In the genomic region with DNA sequence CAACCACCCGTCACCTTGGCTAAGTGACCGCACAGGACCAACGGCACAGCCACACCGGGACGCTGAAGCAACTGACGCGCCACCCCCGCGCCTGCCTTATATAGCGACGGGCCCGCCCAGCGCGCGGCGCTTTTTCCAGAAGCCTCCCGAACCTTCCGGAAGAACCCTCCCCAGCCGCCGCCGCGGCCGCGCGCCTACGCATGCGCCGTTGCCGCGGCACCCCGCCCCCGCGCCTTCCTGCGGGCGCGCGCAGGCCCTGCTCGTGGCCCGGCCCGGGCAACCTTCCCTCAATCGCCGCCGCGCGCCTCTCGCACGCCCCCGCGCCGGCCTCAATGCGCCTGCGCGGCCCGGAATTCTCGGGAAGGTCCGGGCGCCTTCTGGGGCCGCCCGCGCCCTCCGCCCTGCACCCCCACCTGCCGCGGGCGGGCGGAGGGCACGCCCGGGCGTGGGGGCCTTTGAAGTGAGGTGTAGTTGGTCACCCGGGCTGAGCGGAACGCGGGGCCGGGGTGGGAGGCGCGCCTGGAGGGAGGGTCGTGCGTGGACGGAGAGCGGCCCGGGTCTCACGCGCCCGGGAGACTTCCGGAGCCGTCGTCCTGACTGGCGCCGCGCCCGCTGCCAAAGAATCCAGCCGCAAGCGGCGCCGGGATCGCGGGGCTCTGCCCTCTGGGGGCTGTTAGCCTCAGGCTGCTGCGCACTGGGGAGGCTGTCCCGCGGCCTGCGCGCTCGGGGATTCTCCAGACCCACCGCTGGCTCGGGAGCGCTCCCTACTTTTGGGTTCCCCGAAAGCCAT, we compare ENCODE assay signal across 8 cellular contexts. TPM values are rescaled to one million over a fixed set of nuclear protein-coding genes. Genes with fewer than 3 reads are reported as not detected.
DNase-seq lines count a peak whose midpoint lies in the region; ATAC-seq and FAIRE-seq lines count a peak whose summit lies in the region.

A gene (minus strand): TSS at position 73 of the 790 bp plus-strand sequence. CDS start 666 bp downstream, outside the sequence.

- H4K8ac ChIP-seq in mesendoderm (ENCODE audit: low read depth, low read length) = peak within 1 kb of the TSS; percentile 98

- H3K4ac ChIP-seq in mesendoderm (ENCODE audit: low read depth, low read length) = peak within 1 kb of the TSS; percentile 100

- peak; percentile 92 for DNase-seq in COLO829 (ENCODE audit: low spot score)
- DNase-seq in HTR-8/SVneo (ENCODE audit: insufficient read length, low spot score) = peak; percentile 92
- peak; percentile 90 for DNase-seq in NOMO-1 treated with DMSO at 0.1 percent for 48 hours (lab: John Stamatoyannopoulos, UW; ENCODE audit: unreplicated experiment)
- DNase-seq in activated CD8-positive, alpha-beta memory T cell treated with anti-CD3 and anti-CD28 coated beads for 4 hours (ENCODE audit: low read depth in 2 of 2) = peak; percentile 91 to 94
- peak; percentile 89 to 92 (median 91) for DNase-seq in effector memory CD8-positive, alpha-beta T cell
- DNase-seq in mesendoderm = peak; percentile 96
- peak; percentile 97 for DNase-seq in stimulated activated CD8-positive, alpha-beta memory T cell treated with anti-CD3 and anti-CD28 coated beads, Interleukin-12 subunit alpha, Interleukin-12 subunit beta, amount 100 ng/mL, for 4 hours (ENCODE audit: low read depth)

- peak within 1 kb of the TSS; percentile 95 for H3K56ac ChIP-seq in mesendoderm (ENCODE audit: low read length)

- H3K23ac ChIP-seq in mesendoderm (ENCODE audit: low read length) = peak within 1 kb of the TSS; percentile 72

- H2BK5ac ChIP-seq in mesendoderm (ENCODE audit: low read length) = peak within 1 kb of the TSS; percentile 96

- H3K79me1 ChIP-seq in mesendoderm (ENCODE audit: low read length) = peaks cover 8% of the 10 kb centered on the region

- peak within 1 kb of the TSS; percentile 90 to 94 for H3K4me3 Mint-ChIP-seq in effector memory CD8-positive, alpha-beta T cell

- peaks cover 56 to 59% of the 10 kb centered on the region in 2 donors for H3K4me1 Mint-ChIP-seq in effector memory CD8-positive, alpha-beta T cell (ENCODE audit: low read depth in 2 of 2)

- H2BK120ac ChIP-seq in mesendoderm (ENCODE audit: low read depth, low read length) = peak within 1 kb of the TSS; percentile 95

- H3K36me3 Mint-ChIP-seq in effector memory CD8-positive, alpha-beta T cell (ENCODE audit: insufficient read depth) = peaks cover 68% of the 10 kb centered on the region

- peak within 1 kb of the TSS; percentile 18 for H2AK5ac ChIP-seq in mesendoderm (ENCODE audit: low read length)

- H3K18ac ChIP-seq in mesendoderm (ENCODE audit: low read length) = peak within 1 kb of the TSS; percentile 100

- H3K27me3 ChIP-seq in mesendoderm (ENCODE audit: insufficient read depth, low read length, poor library complexity) = no peaks in the 10 kb centered on the region

- peak; percentile 67 for ATAC-seq in GM21360 (IDR thresholded peaks at IDR 0.05; ENCODE audit: unreplicated experiment)
- peak; percentile 74 for ATAC-seq in effector memory CD8-positive, alpha-beta T cell (replicated peaks)

- FAIRE-seq in HTR-8/SVneo (lab: Jason Lieb, UNC) = peak; percentile 83

- peak within 1 kb of the TSS; percentile 95 for H3K4me3 ChIP-seq in mesendoderm (ENCODE audit: low read length)

- peak within 1 kb of the TSS; percentile 70 for H3K4me2 ChIP-seq in mesendoderm (ENCODE audit: low read length)

- H2BK15ac ChIP-seq in mesendoderm (replicated peaks; ENCODE audit: low read depth) = no peak within 1 kb of the TSS

- H3K4me1 ChIP-seq in mesendoderm (ENCODE audit: control insufficient read depth, low read depth, low read length) = peaks cover 7% of the 10 kb centered on the region

- WGBS in mesendoderm (ENCODE audit: extremely low coverage, insufficient coverage, low lambda C conversion rate) = no CpG with 5 or more reads among the region's 106 CpGs

- H4K5ac ChIP-seq in mesendoderm (ENCODE audit: low read length) = no peak within 1 kb of the TSS

- H3K79me2 ChIP-seq in mesendoderm (ENCODE audit: control insufficient read depth, insufficient read depth, low read length) = peaks cover 37% of the 10 kb centered on the region

- H3K27ac ChIP-seq in mesendoderm (ENCODE audit: low read depth, low read length) = peak within 1 kb of the TSS; percentile 99

- peak within 1 kb of the TSS; percentile 88 for H3K9ac ChIP-seq in mesendoderm (ENCODE audit: low read length)

- no peaks in the 10 kb centered on the region for H3K27me3 Mint-ChIP-seq in effector memory CD8-positive, alpha-beta T cell

- H3K36me3 ChIP-seq in mesendoderm (ENCODE audit: control insufficient read depth, insufficient read depth, low read length) = peaks cover 16% of the 10 kb centered on the region

- H3K27ac Mint-ChIP-seq in effector memory CD8-positive, alpha-beta T cell = peak within 1 kb of the TSS; percentile 89 to 93

- no peaks in the 10 kb centered on the region for H3K9me3 Mint-ChIP-seq in effector memory CD8-positive, alpha-beta T cell

RNA-seq across cellular contexts. Expression of the gene that starts here (rescaled TPM):
- polyA plus RNA-seq in mesendoderm (2013, experiment 1 of 2) = 1,232 TPM
- polyA plus RNA-seq in mesendoderm (2013, experiment 2 of 2) = 1,230 TPM

Comparison
In these comparisons a context has a peak if more than half of its experiments do, and no peak if none do; other contexts are left out.
1. Peak in every context shown above with its lines: DNase-seq, ATAC-seq, H3K4me3 ChIP-seq and H3K27ac ChIP-seq.